Comparison of ENCODE assay signal across 9 cellular contexts in genomic region chr16:58026705-58027340, GRCh38. TPM values are rescaled to one million over a fixed set of nuclear protein-coding genes. Genes with fewer than 3 reads are reported as not detected.
DNase-seq lines count a peak whose midpoint lies in the region; ATAC-seq and TF ChIP-seq lines count a peak whose summit lies in the region.
"Had no signal": no experiment of that assay in that cellular context is flagged by ENCODE, and none has a peak within 500 bp of the region (broad histone marks: within the 10 kb centered on the region; RNA-seq: fewer than 3 reads in every experiment).

No MANE protein-coding gene starts in this region.

- H3K27me3 Mint-ChIP-seq in activated T-cell treated with anti-CD3 and anti-CD28 coated beads, Interleukin-2, amount 50 U/mL, for 72 hours (ENCODE audit: low read depth) = peaks cover 7% of the 10 kb centered on the region

- ATAC-seq in activated T-cell treated with anti-CD3 and anti-CD28 coated beads, Interleukin-2, amount 50 U/mL, for 72 hours (replicated peaks in 1 of 2) = no peak
- ATAC-seq in HG02852 (IDR thresholded peaks at IDR 0.05; ENCODE audit: unreplicated experiment) (no peak), GM21576 (IDR thresholded peaks at IDR 0.05; ENCODE audit: unreplicated experiment) (no peak)

- no peak overlapping the region for H3K27ac Mint-ChIP-seq in activated T-cell treated with anti-CD3 and anti-CD28 coated beads, Interleukin-2, amount 50 U/mL, for 72 hours

- DNase-seq in HFF-Myc (ENCODE audit: extremely low read depth, low read depth) (no peak), iPS DF 6.9 (ENCODE audit: low read depth, low spot score) (no peak), activated gamma-delta T cell treated with Interleukin-2 at 50 U/mL for 16 hours (no peak), midbrain (lab: John Stamatoyannopoulos, UW) (no peak)
- DNase-seq in activated T-cell treated with anti-CD3 and anti-CD28 coated beads, Interleukin-2, amount 50 U/mL, for 72 hours = peak; percentile 8 to 16

- no peaks in the 10 kb centered on the region for H3K9me3 Mint-ChIP-seq in activated T-cell treated with anti-CD3 and anti-CD28 coated beads, Interleukin-2, amount 50 U/mL, for 72 hours

- no peaks in the 10 kb centered on the region for H3K36me3 Mint-ChIP-seq in activated T-cell treated with anti-CD3 and anti-CD28 coated beads, Interleukin-2, amount 50 U/mL, for 72 hours (ENCODE audit: insufficient read depth in 2 of 2)

- peak overlapping the region; percentile 42; the same call in 1 of the 2 replicates for H3K4me3 ChIP-seq in HFF-Myc (replicated peaks; ENCODE audit: low read depth, low read length)
- H3K4me3 ChIP-seq in iPS DF 6.9 (ENCODE audit: low read length) = peak overlapping the region; percentile 68
- peak overlapping the region; percentile 48 to 81 (median 62) for H3K4me3 ChIP-seq in skin epidermis

- H3K4me1 Mint-ChIP-seq in activated T-cell treated with anti-CD3 and anti-CD28 coated beads, Interleukin-2, amount 50 U/mL, for 72 hours (ENCODE audit: low read depth) = peaks cover 14% of the 10 kb centered on the region

- WGBS in iPS DF 6.9 (ENCODE audit: insufficient coverage, insufficient read length) = no CpG with 5 or more reads among the region's 57 CpGs

- H3K4me1 ChIP-seq in iPS DF 6.9 (ENCODE audit: control insufficient read depth, insufficient read depth, low read length) = peaks cover 14% of the 10 kb centered on the region

- no peaks in the 10 kb centered on the region for H3K36me3 ChIP-seq in iPS DF 6.9 (ENCODE audit: control insufficient read depth, insufficient read depth, low read length)

- peak overlapping the region; percentile 60 to 78 for H3K4me3 Mint-ChIP-seq in activated T-cell treated with anti-CD3 and anti-CD28 coated beads, Interleukin-2, amount 50 U/mL, for 72 hours

- H3K27ac ChIP-seq in iPS DF 6.9 (ENCODE audit: low read length) = no peak overlapping the region
- peak overlapping the region in 9 of 21 experiments; percentile 4 to 82 (median 65) for H3K27ac ChIP-seq in skin epidermis
- H3K27ac ChIP-seq: KMS-11 had no signal

- no peak for TF ChIP-seq CTCF in HFF-Myc (IDR thresholded peaks at IDR 0.05; ENCODE audit: low read depth, low read length, missing control alignments)

- H3K27me3 ChIP-seq in iPS DF 6.9 (ENCODE audit: control insufficient read depth, insufficient read depth, low read length) = no peaks in the 10 kb centered on the region

- H3K9me3 ChIP-seq in iPS DF 6.9 (ENCODE audit: control insufficient read depth, insufficient read depth, low read length) = no peaks in the 10 kb centered on the region

RNA-seq across cellular contexts. Expression of gene MMP15, which starts 1.3 kb away (rescaled TPM):
- under 1 TPM; 0.76 to 0.84 TPM for total RNA-seq in activated T-cell treated with anti-CD3 and anti-CD28 coated beads, Interleukin-2, amount 50 U/mL, for 72 hours

RNA-seq across cellular contexts. Expression of gene USB1, which starts 25.6 kb away (rescaled TPM):
- total RNA-seq in activated T-cell treated with anti-CD3 and anti-CD28 coated beads, Interleukin-2, amount 50 U/mL, for 72 hours = 10 to 100 TPM; 38.9 to 45.0 TPM

RNA-seq across cellular contexts. Expression of gene ZNF319, which starts 26.4 kb away (rescaled TPM):
- 10 to 100 TPM; 12.0 to 12.7 TPM for total RNA-seq in activated T-cell treated with anti-CD3 and anti-CD28 coated beads, Interleukin-2, amount 50 U/mL, for 72 hours

RNA-seq across cellular contexts. Expression of gene CNGB1, which starts 55.9 kb away (rescaled TPM):
- total RNA-seq in activated T-cell treated with anti-CD3 and anti-CD28 coated beads, Interleukin-2, amount 50 U/mL, for 72 hours = not detected

Comparison
In these comparisons a context has a peak if more than half of its experiments do, and no peak if none do; other contexts are left out.
1. DNase-seq: peak in activated T-cell treated with anti-CD3 and anti-CD28 coated beads, Interleukin-2, amount 50 U/mL, for 72 hours (2 of 2); none in HFF-Myc (single experiment), iPS DF 6.9 (single experiment), activated gamma-delta T cell treated with Interleukin-2 at 50 U/mL for 16 hours (single experiment) and midbrain (single experiment).
2. Peak in every context shown above with its lines, with median percentiles within 50 percentile points of each other: H3K4me3 ChIP-seq.